ENCODE assay signal across 8 cellular contexts in genomic region chr11:38791346-38791961, GRCh38.
DNase-seq lines count a peak whose midpoint lies in the region; ATAC-seq and TF ChIP-seq lines count a peak whose summit lies in the region.

No MANE protein-coding gene starts in this region.

- H4K20me1 ChIP-seq in OCI-LY7 (ENCODE audit: insufficient read depth, low read length) = no peaks in the 10 kb centered on the region

- no peak overlapping the region for H3K27ac ChIP-seq in OCI-LY7 (ENCODE audit: low read depth, low read length, poor library complexity, severe bottlenecking)

- POLR2A ChIA-PET in OCI-LY7 (lab: Charles Lee) = no interaction called here

- no peaks in the 10 kb centered on the region for H3K36me3 Mint-ChIP-seq in stimulated activated effector memory CD8-positive, alpha-beta T cell treated with anti-CD3 and anti-CD28 coated beads, Interleukin-12 subunit alpha, Interleukin-12 subunit beta, amount 100 ng/mL, for 72 hours

- intact Hi-C loops in OCI-LY7 (cut with micrococcal nuclease; ENCODE audit: unreplicated experiment) (loop anchor here (5.0 kb wide), 1 partner anchor 1789 kb away; no protein-coding TSS in a partner anchor), mucosa of descending colon (cut with DNase I, micrococcal nuclease) (no loop called here)

- H3K36me3 ChIP-seq in OCI-LY7 (ENCODE audit: insufficient read depth, low read length) (no peaks in the 10 kb centered on the region), mucosa of descending colon (ENCODE audit: low read depth) (no peaks in the 10 kb centered on the region)

- CTCF ChIA-PET in OCI-LY7 (lab: Charles Lee; ENCODE audit: unreplicated experiment) = no interaction called here

- H3K4me3 ChIP-seq in OCI-LY7 (ENCODE audit: low read depth, low read length, poor library complexity, severe bottlenecking) (no peak overlapping the region), mucosa of descending colon (no peak overlapping the region)

- H3K9me2 ChIP-seq in OCI-LY7 (ENCODE audit: insufficient read depth, low read length) = no peaks in the 10 kb centered on the region

- peak; percentile 61 for DNase-seq in EH (ENCODE audit: low read depth)
- DNase-seq in HuH-7.5 (ENCODE audit: low spot score) = peak; percentile 34
- DNase-seq in OCI-LY7 (ENCODE audit: low spot score) = peak; percentile 65
- DNase-seq in ecto neural progenitor cell (ENCODE audit: low spot score) = peak; percentile 46
- peak in 1 of 3 donors; percentile 51 for DNase-seq in mucosa of descending colon
- DNase-seq in stimulated activated effector memory CD8-positive, alpha-beta T cell treated with anti-CD3 and anti-CD28 coated beads, Interleukin-12 subunit alpha, Interleukin-12 subunit beta, amount 100 ng/mL, for 72 hours (ENCODE audit: low spot score in 2 of 2) = no peak
- DNase-seq in stimulated activated CD4-positive, alpha-beta T cell treated with anti-CD3 and anti-CD28 coated beads, Interleukin-12 subunit alpha, Interleukin-12 subunit beta, amount 100 ng/mL, for 4 hours = no peak

- TF ChIP-seq CTCF in OCI-LY7 (conservative IDR thresholded peaks at IDR 0.05; ENCODE audit: low read length) (peak; percentile 91), mucosa of descending colon (IDR thresholded peaks at IDR 0.05) (peak; percentile 33)

- no peaks in the 10 kb centered on the region for H3K79me2 ChIP-seq in OCI-LY7 (ENCODE audit: insufficient read depth, low read depth, low read length)

- no peak overlapping the region for H3K27ac Mint-ChIP-seq in stimulated activated effector memory CD8-positive, alpha-beta T cell treated with anti-CD3 and anti-CD28 coated beads, Interleukin-12 subunit alpha, Interleukin-12 subunit beta, amount 100 ng/mL, for 72 hours

- no peak overlapping the region for H2AFZ ChIP-seq in OCI-LY7 (ENCODE audit: low read length)

- H3K4me1 ChIP-seq in OCI-LY7 (ENCODE audit: insufficient read depth, low read length, poor library complexity, severe bottlenecking) = no peaks in the 10 kb centered on the region
- no peaks in the 10 kb centered on the region for H3K4me1 ChIP-seq in mucosa of descending colon (ENCODE audit: low read depth)

- H3K4me2 ChIP-seq in OCI-LY7 (ENCODE audit: low read length) = no peak overlapping the region

- BruUV-seq in OCI-LY7 (replicated peaks; lab: Mats Ljungman, UMichigan) = no TSS peak

- H3K4me3 Mint-ChIP-seq in stimulated activated effector memory CD8-positive, alpha-beta T cell treated with anti-CD3 and anti-CD28 coated beads, Interleukin-12 subunit alpha, Interleukin-12 subunit beta, amount 100 ng/mL, for 72 hours = no peak overlapping the region

- ATAC-seq in GM19467 (IDR thresholded peaks at IDR 0.05; ENCODE audit: unreplicated experiment) (peak; percentile 75), mucosa of descending colon (no peak)
- ATAC-seq in stimulated activated effector memory CD8-positive, alpha-beta T cell treated with anti-CD3 and anti-CD28 coated beads, Interleukin-12 subunit alpha, Interleukin-12 subunit beta, amount 100 ng/mL, for 72 hours = no peak

- no peaks in the 10 kb centered on the region for H3K4me1 Mint-ChIP-seq in stimulated activated effector memory CD8-positive, alpha-beta T cell treated with anti-CD3 and anti-CD28 coated beads, Interleukin-12 subunit alpha, Interleukin-12 subunit beta, amount 100 ng/mL, for 72 hours

- H3K9me3 Mint-ChIP-seq in stimulated activated effector memory CD8-positive, alpha-beta T cell treated with anti-CD3 and anti-CD28 coated beads, Interleukin-12 subunit alpha, Interleukin-12 subunit beta, amount 100 ng/mL, for 72 hours = peaks cover 3% of the 10 kb centered on the region

- H3K9me3 ChIP-seq in OCI-LY7 (ENCODE audit: low read length) (no peaks in the 10 kb centered on the region), mucosa of descending colon (no peaks in the 10 kb centered on the region)

Comparison
In these comparisons a context has a peak if more than half of its experiments do, and no peak if none do; other contexts are left out.
1. DNase-seq: peak in EH (single experiment), HuH-7.5 (single experiment), OCI-LY7 (single experiment) and ecto neural progenitor cell (single experiment); none in stimulated activated effector memory CD8-positive, alpha-beta T cell treated with anti-CD3 and anti-CD28 coated beads, Interleukin-12 subunit alpha, Interleukin-12 subunit beta, amount 100 ng/mL, for 72 hours (0 of 2) and stimulated activated CD4-positive, alpha-beta T cell treated with anti-CD3 and anti-CD28 coated beads, Interleukin-12 subunit alpha, Interleukin-12 subunit beta, amount 100 ng/mL, for 4 hours (single experiment).